In the genomic region with DNA sequence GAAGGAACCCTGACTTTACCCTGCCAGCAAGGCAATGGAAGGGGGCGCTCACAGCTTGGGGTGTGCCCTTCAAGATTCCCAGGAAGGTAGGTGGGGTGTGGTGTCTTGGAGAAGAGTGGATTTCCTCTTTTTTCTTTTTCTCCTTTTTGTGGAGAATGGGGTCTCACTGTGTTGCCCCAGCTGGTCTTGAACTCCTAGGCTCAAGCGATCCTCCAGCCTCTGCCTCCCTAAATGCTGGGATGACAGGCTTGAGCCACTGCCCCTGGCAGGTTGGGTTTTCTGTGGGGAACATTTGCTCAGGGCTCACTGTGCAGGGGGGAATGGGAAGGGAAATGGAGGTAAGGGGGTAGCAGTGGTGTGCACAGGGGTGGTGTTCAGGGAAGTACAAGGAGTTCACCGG, we compare ENCODE assay signal across 17 cellular contexts. TPM values are rescaled to one million over a fixed set of nuclear protein-coding genes. Genes with fewer than 3 reads are reported as not detected.
A peak's percentile ranks its signal among the peaks of the same experiment; 100 is the strongest.
DNase-seq lines count a peak whose midpoint lies in the region; ATAC-seq and TF ChIP-seq lines count a peak whose summit lies in the region.
"Had no signal": no experiment of that assay in that cellular context is flagged by ENCODE, and none has a peak within 500 bp of the region (broad histone marks: within the 10 kb centered on the region; RNA-seq: fewer than 3 reads in every experiment).

No MANE protein-coding gene starts in this region.

- H3K14ac ChIP-seq in neuronal stem cell (ENCODE audit: low read length) = no peak overlapping the region

- in situ Hi-C loops in mammary epithelial cell (cut with MboI; ENCODE audit: low sequenced_read_pairs in 2 of 2) = loop anchor here in 1 of 2 donors (25.0 kb wide), 1 partner anchor 91 kb away; no protein-coding TSS in a partner anchor

- H2BK5ac ChIP-seq in neuronal stem cell (ENCODE audit: low read length) = no peak overlapping the region

- WGBS in mammary epithelial cell (ENCODE audit: low coverage, missing lambda C conversion rate) = 69% methylated on average over 3 of the region's 3 CpGs
- no CpG with 5 or more reads among the region's 3 CpGs for WGBS in neuronal stem cell (ENCODE audit: extremely low coverage in 2 of 2, insufficient read length in 2 of 2, insufficient replicate concordance in 1 of 2), 2 donors

- H3K36me3 Mint-ChIP-seq in MCF 10A (ENCODE audit: insufficient read depth, unreplicated experiment) = peaks cover 5% of the 10 kb centered on the region
- H3K36me3 Mint-ChIP-seq in dendritic cell treated with granulocyte-macrophage colony-stimulating factor and Interleukin-4, amounts not matched to agents 40 ng/mL and 50 ng/mL, for 4 days (ENCODE audit: low read depth) = no peaks in the 10 kb centered on the region
- peaks cover 6% of the 10 kb centered on the region for H3K36me3 Mint-ChIP-seq in effector memory CD8-positive, alpha-beta T cell (ENCODE audit: insufficient read depth)

- H3K4me3 ChIP-seq in mammary epithelial cell (replicated peaks in 1 of 3; ENCODE audit: insufficient read depth in 1 of 3, low read depth in 2 of 3, low read length in 3 of 3) (no peak overlapping the region), HEK293 (ENCODE audit: low read depth, low read length) (no peak overlapping the region), neuronal stem cell (ENCODE audit: low read length in 2 of 2) (no peak overlapping the region)
- H3K4me3 ChIP-seq: BLaER1 treated with 17β-estradiol and CSF1 and Interleukin-3, amounts not matched to agents 10 nM and 100 nM; GM12878; HAP-1 had no signal

- no peak overlapping the region for H3K4me3 Mint-ChIP-seq in MCF 10A (ENCODE audit: unreplicated experiment)
- no peak overlapping the region for H3K4me3 Mint-ChIP-seq in dendritic cell treated with granulocyte-macrophage colony-stimulating factor and Interleukin-4, amounts not matched to agents 40 ng/mL and 50 ng/mL, for 4 days
- H3K4me3 Mint-ChIP-seq in effector memory CD8-positive, alpha-beta T cell = no peak overlapping the region
- H3K4me3 Mint-ChIP-seq: CD8-positive, alpha-beta T cell had no signal

- H3K18ac ChIP-seq in neuronal stem cell (ENCODE audit: low read length) = peak overlapping the region; percentile 59

- H4K20me1 ChIP-seq in mammary epithelial cell (ENCODE audit: insufficient read depth, low read length) = no peaks in the 10 kb centered on the region
- H4K20me1 ChIP-seq: BLaER1 treated with 17β-estradiol and CSF1 and Interleukin-3, amounts not matched to agents 10 nM and 100 nM had no signal

- no peak overlapping the region for H4K8ac ChIP-seq in neuronal stem cell (ENCODE audit: low read depth, low read length)

- POLR2A ChIA-PET in MCF 10A (lab: Yijun Ruan, JAX) (interaction anchor here (1.0 to 2.9 kb wide), 3 partner anchors 8 to 84 kb away, joined by 3 to 9 read pairs (median 9); a partner anchor contains a TSS), HEK293 (lab: Yijun Ruan, JAX) (no interaction called here)

- no peaks in the 10 kb centered on the region for H3K36me3 ChIP-seq in mammary epithelial cell (ENCODE audit: insufficient read depth, low read length)
- no peaks in the 10 kb centered on the region for H3K36me3 ChIP-seq in HEK293 (ENCODE audit: control insufficient read depth in 2 of 2, insufficient read depth in 1 of 2, low read length in 2 of 2)
- peaks cover 0 to 2% of the 10 kb centered on the region in 2 donors for H3K36me3 ChIP-seq in neuronal stem cell (replicated peaks in 1 of 2; ENCODE audit: control insufficient read depth in 2 of 2, insufficient read depth in 2 of 2, low read length in 2 of 2)
- H3K36me3 ChIP-seq: BLaER1 treated with 17β-estradiol and CSF1 and Interleukin-3, amounts not matched to agents 10 nM and 100 nM; HAP-1 had no signal

- no peaks in the 10 kb centered on the region for H3K79me2 ChIP-seq in mammary epithelial cell (ENCODE audit: insufficient read depth, low read length)

- H3K9me3 ChIP-seq in mammary epithelial cell (replicated peaks; ENCODE audit: insufficient read depth, low read length) (no peaks in the 10 kb centered on the region), HEK293 (ENCODE audit: control insufficient read depth, insufficient read depth, low read depth, low read length) (no peaks in the 10 kb centered on the region), neuronal stem cell (replicated peaks in 1 of 2; ENCODE audit: control insufficient read depth in 2 of 2, insufficient read depth in 1 of 2, low read depth in 1 of 2, low read length in 2 of 2) (no peaks in the 10 kb centered on the region)
- H3K9me3 ChIP-seq: BLaER1 treated with 17β-estradiol and CSF1 and Interleukin-3, amounts not matched to agents 10 nM and 100 nM; HAP-1 had no signal

- no peak overlapping the region for H2AK5ac ChIP-seq in neuronal stem cell (ENCODE audit: low read depth, low read length)

- no peaks in the 10 kb centered on the region for H3K9me3 Mint-ChIP-seq in MCF 10A (ENCODE audit: unreplicated experiment)
- H3K9me3 Mint-ChIP-seq in dendritic cell treated with granulocyte-macrophage colony-stimulating factor and Interleukin-4, amounts not matched to agents 40 ng/mL and 50 ng/mL, for 4 days = no peaks in the 10 kb centered on the region
- no peaks in the 10 kb centered on the region for H3K9me3 Mint-ChIP-seq in effector memory CD8-positive, alpha-beta T cell
- H3K9me3 Mint-ChIP-seq: CD8-positive, alpha-beta T cell had no signal

- H3K4me1 ChIP-seq in mammary epithelial cell (ENCODE audit: insufficient read depth, low read length) (peaks cover 5% of the 10 kb centered on the region), HEK293 (ENCODE audit: control insufficient read depth, insufficient read depth, low read length) (no peaks in the 10 kb centered on the region), neuronal stem cell (ENCODE audit: control insufficient read depth in 2 of 2, insufficient read depth in 1 of 2, low read depth in 1 of 2, low read length in 2 of 2) (peaks cover 0 to 6% of the 10 kb centered on the region in 2 donors)

- no peak overlapping the region for H4K91ac ChIP-seq in neuronal stem cell (ENCODE audit: low read depth, low read length, poor library complexity)

- no peak overlapping the region for H2BK120ac ChIP-seq in neuronal stem cell (ENCODE audit: low read depth, low read length)

- no peak overlapping the region for H2BK12ac ChIP-seq in neuronal stem cell (ENCODE audit: low read length)

- CTCF ChIA-PET in MCF 10A (lab: Yijun Ruan, JAX) = no interaction called here
- CTCF ChIA-PET in mammary epithelial cell (lab: Charles Lee; ENCODE audit: low non-redundant PET) = no interaction called here
- CTCF ChIA-PET in HEK293 (lab: Yijun Ruan, JAX) = interaction anchor here (0.7 kb wide), 1 partner anchor 522 kb away, joined by 6 read pairs; no protein-coding TSS in a partner anchor

- peaks cover 2% of the 10 kb centered on the region for H3K79me1 ChIP-seq in neuronal stem cell (ENCODE audit: low read depth, low read length)

- intact Hi-C loops in MCF 10A (cut with micrococcal nuclease) = no loop called here
- intact Hi-C loops in mammary epithelial cell (cut with micrococcal nuclease) = no loop called here
- intact Hi-C loops in dendritic cell treated with granulocyte-macrophage colony-stimulating factor and Interleukin-4, amounts not matched to agents 40 ng/mL and 50 ng/mL, for 4 days (cut with micrococcal nuclease) = no loop called here

- ATAC-seq in HG02852 (IDR thresholded peaks at IDR 0.05; ENCODE audit: unreplicated experiment) = no peak
- no peak for ATAC-seq in effector memory CD8-positive, alpha-beta T cell (replicated peaks)
- ATAC-seq: CD8-positive, alpha-beta T cell; GM12878 had no signal

- H3K27ac ChIP-seq in mammary epithelial cell (ENCODE audit: insufficient read depth, low read depth, low read length) (no peak overlapping the region), HEK293 (ENCODE audit: extremely low read depth, low read depth, low read length) (no peak overlapping the region), neuronal stem cell (replicated peaks; ENCODE audit: low read length) (no peak overlapping the region)
- H3K27ac ChIP-seq: BLaER1 treated with 17β-estradiol and CSF1 and Interleukin-3, amounts not matched to agents 10 nM and 100 nM had no signal

- H2AFZ ChIP-seq in mammary epithelial cell (ENCODE audit: low read depth, low read length) (no peak overlapping the region), neuronal stem cell (ENCODE audit: low read length) (no peak overlapping the region)

- DNase-seq in MCF 10A (ENCODE audit: unreplicated experiment) = no peak
- no peak for DNase-seq in mammary epithelial cell
- DNase-seq in neuronal stem cell (ENCODE audit: low spot score) = no peak
- no peak for DNase-seq in GOT3 (lab: John Stamatoyannopoulos, UW)
- DNase-seq in effector memory CD8-positive, alpha-beta T cell = no peak
- DNase-seq: 8988T; Calu3; CD8-positive, alpha-beta T cell; DND-41; EL; KBM-7 had no signal

- no peak overlapping the region for H3K4me2 ChIP-seq in mammary epithelial cell (ENCODE audit: insufficient read depth, low read depth, low read length)
- no peak overlapping the region for H3K4me2 ChIP-seq in neuronal stem cell (ENCODE audit: insufficient read depth, low read length, poor library complexity, severe bottlenecking)
- H3K4me2 ChIP-seq: BLaER1 treated with 17β-estradiol and CSF1 and Interleukin-3, amounts not matched to agents 10 nM and 100 nM had no signal

- dilution Hi-C loops in mammary epithelial cell (cut with HindIII; ENCODE audit: low sequenced_read_pairs) = no loop called here

- peak overlapping the region; percentile 35 for H3K27ac Mint-ChIP-seq in MCF 10A (ENCODE audit: low read depth, unreplicated experiment)
- H3K27ac Mint-ChIP-seq in dendritic cell treated with granulocyte-macrophage colony-stimulating factor and Interleukin-4, amounts not matched to agents 40 ng/mL and 50 ng/mL, for 4 days = peak overlapping the region; percentile 21
- H3K27ac Mint-ChIP-seq in effector memory CD8-positive, alpha-beta T cell = peak overlapping the region in 1 of 2 donors; percentile 66
- H3K27ac Mint-ChIP-seq: CD8-positive, alpha-beta T cell had no signal

- no peak overlapping the region for H3K23ac ChIP-seq in neuronal stem cell (ENCODE audit: low read depth, low read length, poor library complexity)

- H2BK15ac ChIP-seq in neuronal stem cell (ENCODE audit: low read length) = peak overlapping the region; percentile 45

- TF ChIP-seq CTCF in MCF 10A (IDR thresholded peaks at IDR 0.05; ENCODE audit: unreplicated experiment) (no peak), mammary epithelial cell (conservative IDR thresholded peaks at IDR 0.05 in 1 of 2, IDR thresholded peaks at IDR 0.05 in 1 of 2; ENCODE audit: extremely low read depth in 1 of 2, insufficient read depth in 1 of 2, low read depth in 1 of 2, low read length in 2 of 2) (no peak), HEK293 (tag by site-specific recombination; IDR thresholded peaks at IDR 0.05) (no peak)

- H3K4ac ChIP-seq in neuronal stem cell (ENCODE audit: low read length) = no peak overlapping the region

- BruUV-seq in MCF 10A (replicated peaks; lab: Mats Ljungman, UMichigan) (no TSS peak), mammary epithelial cell (replicated peaks; lab: Mats Ljungman, UMichigan) (no TSS peak)

- H3K9ac ChIP-seq in mammary epithelial cell (ENCODE audit: insufficient read depth, low read length) = no peak overlapping the region
- H3K9ac ChIP-seq in neuronal stem cell (ENCODE audit: low read depth, low read length, poor library complexity) = no peak overlapping the region
- H3K9ac ChIP-seq: BLaER1 treated with 17β-estradiol and CSF1 and Interleukin-3, amounts not matched to agents 10 nM and 100 nM had no signal

- no peaks in the 10 kb centered on the region for H3K27me3 Mint-ChIP-seq in MCF 10A (ENCODE audit: insufficient read depth, unreplicated experiment)
- H3K27me3 Mint-ChIP-seq in dendritic cell treated with granulocyte-macrophage colony-stimulating factor and Interleukin-4, amounts not matched to agents 40 ng/mL and 50 ng/mL, for 4 days = no peaks in the 10 kb centered on the region
- H3K27me3 Mint-ChIP-seq in effector memory CD8-positive, alpha-beta T cell = no peaks in the 10 kb centered on the region

- no peaks in the 10 kb centered on the region for H3K27me3 ChIP-seq in mammary epithelial cell (ENCODE audit: insufficient read depth, low read length)
- peaks cover 0 to 2% (median 0%) of the 10 kb centered on the region in 3 experiments for H3K27me3 ChIP-seq in neuronal stem cell (ENCODE audit: control insufficient read depth in 3 of 3, insufficient read depth in 3 of 3, low read depth in 1 of 3, low read length in 3 of 3)
- H3K27me3 ChIP-seq: BLaER1 treated with 17β-estradiol and CSF1 and Interleukin-3, amounts not matched to agents 10 nM and 100 nM had no signal

- peaks cover 8% of the 10 kb centered on the region for H3K4me1 Mint-ChIP-seq in MCF 10A (ENCODE audit: insufficient read depth, unreplicated experiment)
- H3K4me1 Mint-ChIP-seq in dendritic cell treated with granulocyte-macrophage colony-stimulating factor and Interleukin-4, amounts not matched to agents 40 ng/mL and 50 ng/mL, for 4 days (ENCODE audit: low read depth) = peaks cover 34% of the 10 kb centered on the region
- peaks cover 8% of the 10 kb centered on the region in 2 donors for H3K4me1 Mint-ChIP-seq in effector memory CD8-positive, alpha-beta T cell (ENCODE audit: low read depth in 2 of 2)

RNA-seq across cellular contexts. Expression of a gene that starts 4.0 kb away (rescaled TPM):
- 2.0 and 2.5 TPM in 2 replicates for total RNA-seq in MCF 10A (2022)
- 1 to 10 TPM; 1.0 to 4.5 TPM for total RNA-seq in mammary epithelial cell
- 2.9 TPM for polyA plus RNA-seq in mammary epithelial cell
- 4.5 TPM for polyA minus RNA-seq in mammary epithelial cell
- 1.6 TPM for polyA plus RNA-seq in neuronal stem cell (2013, experiment 1 of 2)
- polyA plus RNA-seq in neuronal stem cell (2013, experiment 2 of 2) = 1.6 TPM

RNA-seq across cellular contexts. Expression of a gene that starts 7.7 kb away (rescaled TPM):
- total RNA-seq in MCF 10A (2022) = 3.9 and 5.2 TPM in 2 replicates
- 10 to 100 TPM in 1 of 2 donors, 1 to 10 TPM in 1; 8.0 to 11.3 TPM for total RNA-seq in mammary epithelial cell
- 6.5 TPM for polyA plus RNA-seq in mammary epithelial cell
- polyA minus RNA-seq in mammary epithelial cell = 2.6 TPM
- polyA plus RNA-seq in neuronal stem cell (2013, experiment 1 of 2) = 3.3 TPM
- polyA plus RNA-seq in neuronal stem cell (2013, experiment 2 of 2) = 3.1 TPM

RNA-seq across cellular contexts. Expression of a gene that starts 41.6 kb away (rescaled TPM):
- total RNA-seq in MCF 10A (2022) (1.4 and 3.7 TPM in 2 replicates), mammary epithelial cell (10 to 100 TPM in 1 of 2 donors, 1 to 10 TPM in 1; 1.8 to 12.7 TPM)
- polyA plus RNA-seq in mammary epithelial cell = 10.3 TPM
- polyA minus RNA-seq in mammary epithelial cell = 10.7 TPM
- 20.5 TPM for polyA plus RNA-seq in neuronal stem cell (2013, experiment 1 of 2)
- polyA plus RNA-seq in neuronal stem cell (2013, experiment 2 of 2) = 19.9 TPM

RNA-seq across cellular contexts. Expression of a gene that starts 53.6 kb away (rescaled TPM):
- total RNA-seq in MCF 10A (2022) (13.0 and 15.1 TPM in 2 replicates), mammary epithelial cell (10 to 100 TPM; 14.6 to 14.7 TPM)
- 5.4 TPM for polyA plus RNA-seq in mammary epithelial cell
- polyA minus RNA-seq in mammary epithelial cell = 2.9 TPM
- 12.9 TPM for polyA plus RNA-seq in neuronal stem cell (2013, experiment 1 of 2)
- 13.4 TPM for polyA plus RNA-seq in neuronal stem cell (2013, experiment 2 of 2)
